Comparison of ENCODE assay signal across 8 cellular contexts in the genomic region with DNA sequence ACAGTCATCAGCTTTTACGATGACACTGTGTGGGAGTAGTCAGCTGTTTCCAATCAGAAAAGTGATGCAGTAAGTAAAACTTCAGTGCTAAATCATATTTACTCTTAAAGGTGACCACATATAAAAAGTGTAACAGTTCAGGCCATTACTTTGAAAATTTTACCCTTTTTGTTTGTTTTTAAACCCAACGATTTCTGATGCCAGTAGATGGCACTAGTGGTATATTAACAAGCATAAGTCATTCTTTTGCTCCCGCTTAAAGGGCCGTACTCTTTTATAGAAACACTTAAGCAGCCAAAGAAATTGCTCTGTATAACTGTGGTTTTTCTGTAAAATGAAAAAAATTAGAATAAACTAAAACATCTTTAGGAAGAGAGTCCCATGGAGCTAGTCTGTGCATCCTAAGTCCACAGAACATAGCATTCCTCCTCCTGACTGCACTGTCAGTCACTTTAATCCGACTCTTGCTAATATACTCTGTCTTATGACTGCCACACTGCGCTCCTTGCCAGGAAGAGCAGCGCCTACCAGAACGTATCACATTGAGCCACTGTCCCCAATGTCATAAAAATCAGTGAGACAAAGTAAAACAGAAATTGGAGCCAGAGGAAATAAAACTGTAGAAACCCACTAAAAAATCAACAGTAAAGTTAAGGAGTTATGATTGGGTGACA. TPM values are rescaled to one million over a fixed set of nuclear protein-coding genes. Genes with fewer than 3 reads are reported as not detected.
DNase-seq lines count a peak whose midpoint lies in the region; ATAC-seq and TF ChIP-seq lines count a peak whose summit lies in the region.

No MANE protein-coding gene starts in this region.

- no peaks in the 10 kb centered on the region for H3K79me2 ChIP-seq in PC-3 (ENCODE audit: low read length)

- H3K36me3 Mint-ChIP-seq in Calu3 (ENCODE audit: insufficient read depth, unreplicated experiment) (peaks cover 27% of the 10 kb centered on the region), mesothelial cell of epicardium (peaks cover 33% of the 10 kb centered on the region)
- no peaks in the 10 kb centered on the region for H3K36me3 Mint-ChIP-seq in effector memory CD8-positive, alpha-beta T cell (ENCODE audit: insufficient read depth)

- no peaks in the 10 kb centered on the region for H3K9me3 Mint-ChIP-seq in Calu3 (ENCODE audit: low read depth, unreplicated experiment)
- H3K9me3 Mint-ChIP-seq in effector memory CD8-positive, alpha-beta T cell = no peaks in the 10 kb centered on the region
- H3K9me3 Mint-ChIP-seq in mesothelial cell of epicardium = no peaks in the 10 kb centered on the region

- no peaks in the 10 kb centered on the region for H4K20me1 ChIP-seq in PC-3 (ENCODE audit: low read length)

- intact Hi-C loops in Calu3 (cut with micrococcal nuclease; ENCODE audit: unreplicated experiment) (loop anchor here (1.0 to 10.0 kb wide), 3 partner anchors 80 to 346 kb away; partner anchors contain the start of gene CCDC28A), PC-3 (cut with micrococcal nuclease) (loop anchor here (1.0 to 5.0 kb wide), 5 partner anchors 38 to 338 kb away; no protein-coding TSS in a partner anchor)

- H3K27ac Mint-ChIP-seq in Calu3 (ENCODE audit: unreplicated experiment) (no peak overlapping the region), mesothelial cell of epicardium (peak overlapping the region; percentile 57)
- no peak overlapping the region for H3K27ac Mint-ChIP-seq in effector memory CD8-positive, alpha-beta T cell

- TF ChIP-seq CTCF in Calu3 (IDR thresholded peaks at IDR 0.05; ENCODE audit: unreplicated experiment) (peak; percentile 24), PC-3 (conservative IDR thresholded peaks at IDR 0.05; ENCODE audit: low read depth, low read length) (peak; percentile 77), mesothelial cell of epicardium (IDR thresholded peaks at IDR 0.05; ENCODE audit: unreplicated experiment) (peak; percentile 49)

- H3K27ac ChIP-seq in PC-3 (ENCODE audit: low read length) = no peak overlapping the region
- no peak overlapping the region for H3K27ac ChIP-seq in effector memory CD4-positive, alpha-beta T cell (ENCODE audit: insufficient read depth, low read length, poor library complexity, severe bottlenecking)

- H3K27me3 ChIP-seq in PC-3 (ENCODE audit: low read length) = no peaks in the 10 kb centered on the region
- no peaks in the 10 kb centered on the region for H3K27me3 ChIP-seq in effector memory CD4-positive, alpha-beta T cell (replicated peaks; ENCODE audit: control insufficient read depth, insufficient read depth, low read length, poor library complexity, severe bottlenecking)

- H3K4me1 Mint-ChIP-seq in Calu3 (ENCODE audit: low read depth, unreplicated experiment) (no peaks in the 10 kb centered on the region), mesothelial cell of epicardium (peaks cover 12% of the 10 kb centered on the region)
- peaks cover 3 to 4% of the 10 kb centered on the region in 2 donors for H3K4me1 Mint-ChIP-seq in effector memory CD8-positive, alpha-beta T cell (ENCODE audit: low read depth in 2 of 2)

- CTCF ChIA-PET in Calu3 (lab: Charles Lee) = no interaction called here
- CTCF ChIA-PET in PC-3 (lab: Charles Lee) = interaction anchor here (1.7 kb wide), 1 partner anchor 89 kb away, joined by 4 read pairs; no protein-coding TSS in a partner anchor

- H3K27me3 Mint-ChIP-seq in Calu3 (ENCODE audit: unreplicated experiment) (no peaks in the 10 kb centered on the region), mesothelial cell of epicardium (ENCODE audit: low read depth) (no peaks in the 10 kb centered on the region)
- peaks cover 23 to 40% of the 10 kb centered on the region in 2 donors for H3K27me3 Mint-ChIP-seq in effector memory CD8-positive, alpha-beta T cell

- no peaks in the 10 kb centered on the region for H3F3A ChIP-seq in PC-3 (ENCODE audit: low read length, unreplicated experiment)

- no peaks in the 10 kb centered on the region for H3K9me3 ChIP-seq in PC-3 (ENCODE audit: low read length)
- no peaks in the 10 kb centered on the region for H3K9me3 ChIP-seq in effector memory CD4-positive, alpha-beta T cell (ENCODE audit: control insufficient read depth, low read length)

- H3K9me2 ChIP-seq in PC-3 (replicated peaks; ENCODE audit: low read length) = no peaks in the 10 kb centered on the region

- H3K4me3 Mint-ChIP-seq in Calu3 (ENCODE audit: low read depth, unreplicated experiment) = no peak overlapping the region
- no peak overlapping the region for H3K4me3 Mint-ChIP-seq in effector memory CD8-positive, alpha-beta T cell
- no peak overlapping the region for H3K4me3 Mint-ChIP-seq in mesothelial cell of epicardium

- DNase-seq in Calu3 (no peak), HT-29 (ENCODE audit: low spot score) (peak; percentile 64), PC-3 (peak; percentile 59), mesothelial cell of epicardium (ENCODE audit: low spot score in 2 of 2, unreplicated experiment in 2 of 2) (no peak)
- peak; percentile 17 to 31 (median 20) for DNase-seq in effector memory CD8-positive, alpha-beta T cell
- DNase-seq in effector memory CD4-positive, alpha-beta T cell = no peak

- no peak overlapping the region for H3K4me3 ChIP-seq in PC-3 (ENCODE audit: low read length)
- no peak overlapping the region for H3K4me3 ChIP-seq in effector memory CD4-positive, alpha-beta T cell (ENCODE audit: insufficient read depth, low read depth, low read length, poor library complexity, severe bottlenecking)

- no peak overlapping the region for H3K4me2 ChIP-seq in PC-3 (ENCODE audit: low read length)

- POLR2A ChIA-PET in PC-3 (lab: Charles Lee; ENCODE audit: unreplicated experiment) = no interaction called here

- H3K4me1 ChIP-seq in PC-3 (ENCODE audit: insufficient read depth, low read length) = no peaks in the 10 kb centered on the region
- no peaks in the 10 kb centered on the region for H3K4me1 ChIP-seq in effector memory CD4-positive, alpha-beta T cell (ENCODE audit: control insufficient read depth, insufficient read depth, low read length, poor library complexity, severe bottlenecking)

- peak; percentile 73 for ATAC-seq in PC-3
- peak; percentile 60 for ATAC-seq in effector memory CD8-positive, alpha-beta T cell (replicated peaks)
- ATAC-seq in HG03108 (IDR thresholded peaks at IDR 0.05; ENCODE audit: unreplicated experiment) = no peak
- ATAC-seq in HG03196 (IDR thresholded peaks at IDR 0.05; ENCODE audit: unreplicated experiment) = no peak

- H3K9ac ChIP-seq in PC-3 (ENCODE audit: low read length) = no peak overlapping the region

- H3K36me3 ChIP-seq in PC-3 (ENCODE audit: low read depth, low read length) = no peaks in the 10 kb centered on the region
- no peaks in the 10 kb centered on the region for H3K36me3 ChIP-seq in effector memory CD4-positive, alpha-beta T cell (ENCODE audit: control insufficient read depth, insufficient read depth, low read length)

- no peak overlapping the region for H2AFZ ChIP-seq in PC-3 (ENCODE audit: low read length)

- BruUV-seq in Calu3 (replicated peaks; lab: Mats Ljungman, UMichigan) (no TSS peak), PC-3 (replicated peaks; lab: Mats Ljungman, UMichigan) (no TSS peak)

RNA-seq across cellular contexts. Expression of gene HEBP2, which starts 25.1 kb away (rescaled TPM):
- total RNA-seq in Calu3 (2022) = 33.4 and 36.7 TPM in 2 replicates
- total RNA-seq in HT-29 (2014; rRNA removed; shearing (Covaris generic)) = 124 and 130 TPM in 2 replicates
- 58.9 and 74.6 TPM in 2 replicates for total RNA-seq in PC-3 (2014; rRNA removed)
- total RNA-seq in mesothelial cell of epicardium = 53.4 to 61.5 TPM (median 53.7 TPM) in 3 replicates

RNA-seq across cellular contexts. Expression of gene SMIM28, which starts 51.4 kb away (rescaled TPM):
- total RNA-seq in Calu3 (2022) (not detected in 2 replicates), PC-3 (2014; rRNA removed) (not detected in 2 replicates), mesothelial cell of epicardium (not detected in 3 replicates)
- total RNA-seq in HT-29 (2014; rRNA removed; shearing (Covaris generic)) = not detected in 2 replicates

Comparison
In these comparisons a context has a peak if more than half of its experiments do, and no peak if none do; other contexts are left out.
1. DNase-seq: peak in HT-29 (single experiment), PC-3 (single experiment) and effector memory CD8-positive, alpha-beta T cell (3 of 3); none in Calu3 (single experiment), mesothelial cell of epicardium (0 of 2) and effector memory CD4-positive, alpha-beta T cell (0 of 3).
2. CTCF ChIP-seq: peak in every context shown above with its lines; median percentile 77 in PC-3; 49 in mesothelial cell of epicardium; 24 in Calu3.
3. ATAC-seq: peak in PC-3 (single experiment) and effector memory CD8-positive, alpha-beta T cell (single experiment); none in HG03108 (single experiment) and HG03196 (single experiment).